Comparison of ENCODE assay signal across 1 cellular context in genomic region chr6:155538708-155539107, GRCh38.
TF ChIP-seq lines count a peak whose summit lies in the region.

No MANE protein-coding gene starts in this region.

TF ChIP-seq in IMR-90, 13 proteins besides CTCF, POLR2A, EP300 and RAD21 (continued from another document):
- TF ChIP-seq SMC3 (IDR thresholded peaks at IDR 0.05; ENCODE audit: low read depth, low read length) (no peak), USF2 (IDR thresholded peaks at IDR 0.05; ENCODE audit: low read depth, low read length) (no peak), CHD1 (IDR thresholded peaks at IDR 0.05; ENCODE audit: low read depth, low read length) (no peak), CEBPB (IDR thresholded peaks at IDR 0.05; ENCODE audit: low read depth, low read length) (no peak)
